ENCODE assay signal across 21 cellular contexts in genomic region chr1:10286244-10286643, GRCh38.
DNase-seq lines count a peak whose midpoint lies in the region; ATAC-seq and TF ChIP-seq lines count a peak whose summit lies in the region.
"Had no signal": no experiment of that assay in that cellular context is flagged by ENCODE, and none has a peak within 500 bp of the region (broad histone marks: within the 10 kb centered on the region; RNA-seq: fewer than 3 reads in every experiment).

No MANE protein-coding gene starts in this region.

- peaks cover 0 to 34% (median 25%) of the 10 kb centered on the region in 4 donors for H3K4me1 ChIP-seq in sigmoid colon
- no peaks in the 10 kb centered on the region for H3K4me1 ChIP-seq in endodermal cell (ENCODE audit: control insufficient read depth, insufficient read depth, low read length)
- H3K4me1 ChIP-seq: breast epithelium had no signal

- H3K9me3 ChIP-seq in sigmoid colon (no peaks in the 10 kb centered on the region), endodermal cell (ENCODE audit: control insufficient read depth, low read length) (no peaks in the 10 kb centered on the region)
- H3K9me3 ChIP-seq: A549, breast epithelium had no signal

- H3K4me3 Mint-ChIP-seq in chondrocyte (ENCODE audit: unreplicated experiment) (no peak overlapping the region), endodermal cell (no peak overlapping the region)
- H3K4me3 Mint-ChIP-seq: activated naive CD4-positive, alpha-beta T cell treated with anti-CD3 and anti-CD28 coated beads, Interleukin-2, amount 10 ng/mL, durations not matched to agents 7 days and 5 days; CD4-positive, alpha-beta T cell; immature natural killer cell had no signal

- intact Hi-C loops in left ventricle myocardium superior (cut with micrococcal nuclease) = no loop called here
- intact Hi-C loops in sigmoid colon (cut with DNase I) = loop anchor here (2.0 kb wide), 1 partner anchor 75 kb away; the partner anchor contains the start of gene KIF1B

- H3K27me3 Mint-ChIP-seq in chondrocyte (ENCODE audit: low read depth) (no peaks in the 10 kb centered on the region), endodermal cell (ENCODE audit: insufficient read depth) (no peaks in the 10 kb centered on the region)
- H3K27me3 Mint-ChIP-seq: activated naive CD4-positive, alpha-beta T cell treated with anti-CD3 and anti-CD28 coated beads, Interleukin-2, amount 10 ng/mL, durations not matched to agents 7 days and 5 days; CD4-positive, alpha-beta T cell had no signal

- peak overlapping the region; percentile 64 to 81 (median 72) for H3K27ac ChIP-seq in sigmoid colon
- no peak overlapping the region for H3K27ac ChIP-seq in endodermal cell (ENCODE audit: low read depth, low read length)
- H3K27ac ChIP-seq: A549, breast epithelium had no signal

- H3K9me3 Mint-ChIP-seq in chondrocyte (ENCODE audit: low read depth) (no peaks in the 10 kb centered on the region), endodermal cell (no peaks in the 10 kb centered on the region)
- H3K9me3 Mint-ChIP-seq: activated naive CD4-positive, alpha-beta T cell treated with anti-CD3 and anti-CD28 coated beads, Interleukin-2, amount 10 ng/mL, durations not matched to agents 7 days and 5 days; CD4-positive, alpha-beta T cell; immature natural killer cell had no signal

- H3K36me3 Mint-ChIP-seq in chondrocyte (ENCODE audit: low read depth) (peaks cover 13% of the 10 kb centered on the region), endodermal cell (ENCODE audit: low read depth) (peaks cover 56% of the 10 kb centered on the region)

- peak overlapping the region; percentile 91 for H3K27ac Mint-ChIP-seq in chondrocyte (ENCODE audit: unreplicated experiment)
- H3K27ac Mint-ChIP-seq in endodermal cell = no peak overlapping the region
- H3K27ac Mint-ChIP-seq: activated naive CD4-positive, alpha-beta T cell treated with anti-CD3 and anti-CD28 coated beads, Interleukin-2, amount 10 ng/mL, durations not matched to agents 7 days and 5 days; CD4-positive, alpha-beta T cell; immature natural killer cell had no signal

- WGBS in sigmoid colon, 2 donors = 74 to 81% methylated on average over 3 of the region's 3 CpGs
- 81 to 95% methylated on average over 1 to 3 of the region's 3 CpGs for whole genome bisulfite sequencing in endodermal cell (ENCODE audit: insufficient coverage in 1 of 2, insufficient read length in 1 of 2), 2 experiments

- TF ChIP-seq CTCF in AG10803 (conservative IDR thresholded peaks at IDR 0.05; ENCODE audit: low read length) (no peak), chondrocyte (IDR thresholded peaks at IDR 0.05) (no peak), sigmoid colon (IDR thresholded peaks at IDR 0.05) (no peak), endodermal cell (conservative IDR thresholded peaks at IDR 0.05) (no peak)

- TF ChIP-seq EP300 in sigmoid colon (IDR thresholded peaks at IDR 0.05) = peak in 3 of 4 donors; percentile 60 to 83 (median 61)

- H3K9ac ChIP-seq in endodermal cell (ENCODE audit: extremely low read depth, low read length, poor library complexity, severe bottlenecking) = no peak overlapping the region

- H3K4me3 ChIP-seq in AG10803 (ENCODE audit: low read length) (no peak overlapping the region), sigmoid colon (no peak overlapping the region), endodermal cell (ENCODE audit: low read length) (no peak overlapping the region)
- H3K4me3 ChIP-seq: A549, breast epithelium, K562 had no signal

- TF ChIP-seq POLR2A in sigmoid colon (IDR thresholded peaks at IDR 0.05) = no peak

- H3K4me1 Mint-ChIP-seq in chondrocyte (ENCODE audit: low read depth) (peaks cover 42% of the 10 kb centered on the region), endodermal cell (no peaks in the 10 kb centered on the region)
- H3K4me1 Mint-ChIP-seq: immature natural killer cell had no signal

- H3K27me3 ChIP-seq in sigmoid colon (no peaks in the 10 kb centered on the region), endodermal cell (ENCODE audit: control insufficient read depth, insufficient read depth, low read length, poor library complexity, severe bottlenecking) (no peaks in the 10 kb centered on the region)
- H3K27me3 ChIP-seq: breast epithelium had no signal

- peaks cover 0 to 66% (median 20%) of the 10 kb centered on the region in 4 donors for H3K36me3 ChIP-seq in sigmoid colon
- H3K36me3 ChIP-seq in endodermal cell (ENCODE audit: control insufficient read depth, insufficient read depth, low read length) = peaks cover 80% of the 10 kb centered on the region
- H3K36me3 ChIP-seq: breast epithelium had no signal

- DNase-seq in AG10803 (ENCODE audit: low read depth) = peak; percentile 12
- no peak for DNase-seq in chondrocyte (ENCODE audit: low spot score)
- peak; percentile 38 for DNase-seq in left ventricle myocardium superior
- DNase-seq in sigmoid colon = peak; percentile 78
- no peak for DNase-seq in glomerular visceral epithelial cell (ENCODE audit: extremely low spot score)
- DNase-seq in HuH-7.5 (ENCODE audit: low spot score) = no peak
- DNase-seq in endodermal cell = no peak
- DNase-seq in medulla oblongata (ENCODE audit: extremely low spot score) = no peak
- DNase-seq: activated CD4-positive, alpha-beta T cell treated with anti-CD3 and anti-CD28 coated beads for 48 hours; activated naive CD4-positive, alpha-beta T cell treated with anti-CD3 and anti-CD28 coated beads, Interleukin-2, amount 10 ng/mL, durations not matched to agents 7 days and 5 days; CD4-positive, alpha-beta T cell; DND-41; effector CD8-positive, alpha-beta T cell; immature natural killer cell; mesendoderm; NCI-H1105 treated with DMSO at 0.1 percent for 48 hours; NCI-H774; stimulated activated CD4-positive, alpha-beta T cell treated with anti-CD3 and anti-CD28 coated beads, Interleukin-4, amount 100 ng/mL, for 24 hours had no signal

- peak; percentile 95 for ATAC-seq in left ventricle myocardium superior
- ATAC-seq: A549, K562 had no signal

Comparison
In these comparisons a context has a peak if more than half of its experiments do, and no peak if none do; other contexts are left out.
1. DNase-seq: peak in AG10803 (single experiment), left ventricle myocardium superior (single experiment) and sigmoid colon (single experiment); none in chondrocyte (single experiment), glomerular visceral epithelial cell (single experiment), HuH-7.5 (single experiment), endodermal cell (single experiment) and medulla oblongata (single experiment).